2 cellular contexts compared by ENCODE assay signal in the genomic region with DNA sequence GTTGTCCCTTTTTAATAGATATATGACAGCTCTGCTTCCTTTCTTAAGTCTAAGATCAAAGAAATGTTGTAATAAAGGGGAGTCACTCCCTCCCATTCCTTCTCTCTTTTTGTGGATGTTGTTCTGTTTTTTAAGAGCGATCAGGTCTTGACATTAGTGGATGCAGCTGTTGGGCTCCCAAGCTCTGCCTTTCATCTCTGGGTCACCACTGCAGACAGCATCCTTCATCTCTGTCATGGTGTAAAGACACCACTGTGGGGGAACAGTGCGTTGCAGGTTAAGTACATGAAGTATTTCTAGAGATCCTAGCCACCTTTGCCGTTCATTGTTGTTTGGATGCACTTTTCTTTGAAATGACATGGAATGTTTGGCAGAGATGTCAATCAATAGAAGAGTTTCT.
TF ChIP-seq lines count a peak whose summit lies in the region.

No MANE protein-coding gene starts in this region.

TF ChIP-seq in K562, 482 proteins besides CTCF, POLR2A, EP300 and RAD21:
- TF ChIP-seq, protein P1, sequence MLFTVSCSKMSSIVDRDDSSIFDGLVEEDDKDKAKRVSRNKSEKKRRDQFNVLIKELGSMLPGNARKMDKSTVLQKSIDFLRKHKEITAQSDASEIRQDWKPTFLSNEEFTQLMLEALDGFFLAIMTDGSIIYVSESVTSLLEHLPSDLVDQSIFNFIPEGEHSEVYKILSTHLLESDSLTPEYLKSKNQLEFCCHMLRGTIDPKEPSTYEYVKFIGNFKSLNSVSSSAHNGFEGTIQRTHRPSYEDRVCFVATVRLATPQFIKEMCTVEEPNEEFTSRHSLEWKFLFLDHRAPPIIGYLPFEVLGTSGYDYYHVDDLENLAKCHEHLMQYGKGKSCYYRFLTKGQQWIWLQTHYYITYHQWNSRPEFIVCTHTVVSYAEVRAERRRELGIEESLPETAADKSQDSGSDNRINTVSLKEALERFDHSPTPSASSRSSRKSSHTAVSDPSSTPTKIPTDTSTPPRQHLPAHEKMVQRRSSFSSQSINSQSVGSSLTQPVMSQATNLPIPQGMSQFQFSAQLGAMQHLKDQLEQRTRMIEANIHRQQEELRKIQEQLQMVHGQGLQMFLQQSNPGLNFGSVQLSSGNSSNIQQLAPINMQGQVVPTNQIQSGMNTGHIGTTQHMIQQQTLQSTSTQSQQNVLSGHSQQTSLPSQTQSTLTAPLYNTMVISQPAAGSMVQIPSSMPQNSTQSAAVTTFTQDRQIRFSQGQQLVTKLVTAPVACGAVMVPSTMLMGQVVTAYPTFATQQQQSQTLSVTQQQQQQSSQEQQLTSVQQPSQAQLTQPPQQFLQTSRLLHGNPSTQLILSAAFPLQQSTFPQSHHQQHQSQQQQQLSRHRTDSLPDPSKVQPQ (CRISPR knock-in tag; IDR thresholded peaks at IDR 0.05; ENCODE audit: borderline replicate concordance) = no peak
- no peak for TF ChIP-seq DACH1 (IDR thresholded peaks at IDR 0.05; ENCODE audit: partially characterized antibody)
- TF ChIP-seq SMARCA4 (IDR thresholded peaks at IDR 0.05) = no peak
- TF ChIP-seq ZNF133 (CRISPR knock-in tag; IDR thresholded peaks at IDR 0.05) = no peak
- no peak for TF ChIP-seq TARDBP (IDR thresholded peaks at IDR 0.05)
- no peak for TF ChIP-seq ZNF507 (tag; conservative IDR thresholded peaks at IDR 0.05)
- TF ChIP-seq ZBTB8A (IDR thresholded peaks at IDR 0.05; ENCODE audit: partially characterized antibody) = no peak
- no peak for TF ChIP-seq TEAD2 (tag; IDR thresholded peaks at IDR 0.05)
- TF ChIP-seq, protein P2, sequence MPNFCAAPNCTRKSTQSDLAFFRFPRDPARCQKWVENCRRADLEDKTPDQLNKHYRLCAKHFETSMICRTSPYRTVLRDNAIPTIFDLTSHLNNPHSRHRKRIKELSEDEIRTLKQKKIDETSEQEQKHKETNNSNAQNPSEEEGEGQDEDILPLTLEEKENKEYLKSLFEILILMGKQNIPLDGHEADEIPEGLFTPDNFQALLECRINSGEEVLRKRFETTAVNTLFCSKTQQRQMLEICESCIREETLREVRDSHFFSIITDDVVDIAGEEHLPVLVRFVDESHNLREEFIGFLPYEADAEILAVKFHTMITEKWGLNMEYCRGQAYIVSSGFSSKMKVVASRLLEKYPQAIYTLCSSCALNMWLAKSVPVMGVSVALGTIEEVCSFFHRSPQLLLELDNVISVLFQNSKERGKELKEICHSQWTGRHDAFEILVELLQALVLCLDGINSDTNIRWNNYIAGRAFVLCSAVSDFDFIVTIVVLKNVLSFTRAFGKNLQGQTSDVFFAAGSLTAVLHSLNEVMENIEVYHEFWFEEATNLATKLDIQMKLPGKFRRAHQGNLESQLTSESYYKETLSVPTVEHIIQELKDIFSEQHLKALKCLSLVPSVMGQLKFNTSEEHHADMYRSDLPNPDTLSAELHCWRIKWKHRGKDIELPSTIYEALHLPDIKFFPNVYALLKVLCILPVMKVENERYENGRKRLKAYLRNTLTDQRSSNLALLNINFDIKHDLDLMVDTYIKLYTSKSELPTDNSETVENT (CRISPR knock-in tag; IDR thresholded peaks at IDR 0.05) = no peak
- TF ChIP-seq, protein P3, sequence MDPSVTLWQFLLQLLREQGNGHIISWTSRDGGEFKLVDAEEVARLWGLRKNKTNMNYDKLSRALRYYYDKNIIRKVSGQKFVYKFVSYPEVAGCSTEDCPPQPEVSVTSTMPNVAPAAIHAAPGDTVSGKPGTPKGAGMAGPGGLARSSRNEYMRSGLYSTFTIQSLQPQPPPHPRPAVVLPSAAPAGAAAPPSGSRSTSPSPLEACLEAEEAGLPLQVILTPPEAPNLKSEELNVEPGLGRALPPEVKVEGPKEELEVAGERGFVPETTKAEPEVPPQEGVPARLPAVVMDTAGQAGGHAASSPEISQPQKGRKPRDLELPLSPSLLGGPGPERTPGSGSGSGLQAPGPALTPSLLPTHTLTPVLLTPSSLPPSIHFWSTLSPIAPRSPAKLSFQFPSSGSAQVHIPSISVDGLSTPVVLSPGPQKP (CRISPR knock-in tag; IDR thresholded peaks at IDR 0.05) = no peak
- TF ChIP-seq NCOR1 (IDR thresholded peaks at IDR 0.05) = no peak
- TF ChIP-seq YY1 (IDR thresholded peaks at IDR 0.05; ENCODE audit: borderline replicate concordance in 1 of 3, control insufficient read depth in 1 of 3, extremely low read depth in 1 of 3, insufficient read depth in 3 of 3, insufficient read length in 1 of 3, insufficient replicate concordance in 2 of 3, low read depth in 1 of 3, low read length in 2 of 3) = no peak

TF ChIP-seq in neural cell, 6 proteins besides CTCF, POLR2A, EP300 and RAD21:
- TF ChIP-seq TAF1 (IDR thresholded peaks at IDR 0.05; ENCODE audit: low read depth) (no peak), POLR2AphosphoS5 (IDR thresholded peaks at IDR 0.05) (no peak), EZH2 (IDR thresholded peaks at IDR 0.05; ENCODE audit: borderline replicate concordance, insufficient read depth, low read length, poor library complexity, severe bottlenecking) (no peak), SMC3 (conservative IDR thresholded peaks at IDR 0.05; ENCODE audit: poor library complexity) (no peak), MXI1 (conservative IDR thresholded peaks at IDR 0.05; ENCODE audit: poor library complexity, severe bottlenecking) (no peak)
- TF ChIP-seq, protein P4, sequence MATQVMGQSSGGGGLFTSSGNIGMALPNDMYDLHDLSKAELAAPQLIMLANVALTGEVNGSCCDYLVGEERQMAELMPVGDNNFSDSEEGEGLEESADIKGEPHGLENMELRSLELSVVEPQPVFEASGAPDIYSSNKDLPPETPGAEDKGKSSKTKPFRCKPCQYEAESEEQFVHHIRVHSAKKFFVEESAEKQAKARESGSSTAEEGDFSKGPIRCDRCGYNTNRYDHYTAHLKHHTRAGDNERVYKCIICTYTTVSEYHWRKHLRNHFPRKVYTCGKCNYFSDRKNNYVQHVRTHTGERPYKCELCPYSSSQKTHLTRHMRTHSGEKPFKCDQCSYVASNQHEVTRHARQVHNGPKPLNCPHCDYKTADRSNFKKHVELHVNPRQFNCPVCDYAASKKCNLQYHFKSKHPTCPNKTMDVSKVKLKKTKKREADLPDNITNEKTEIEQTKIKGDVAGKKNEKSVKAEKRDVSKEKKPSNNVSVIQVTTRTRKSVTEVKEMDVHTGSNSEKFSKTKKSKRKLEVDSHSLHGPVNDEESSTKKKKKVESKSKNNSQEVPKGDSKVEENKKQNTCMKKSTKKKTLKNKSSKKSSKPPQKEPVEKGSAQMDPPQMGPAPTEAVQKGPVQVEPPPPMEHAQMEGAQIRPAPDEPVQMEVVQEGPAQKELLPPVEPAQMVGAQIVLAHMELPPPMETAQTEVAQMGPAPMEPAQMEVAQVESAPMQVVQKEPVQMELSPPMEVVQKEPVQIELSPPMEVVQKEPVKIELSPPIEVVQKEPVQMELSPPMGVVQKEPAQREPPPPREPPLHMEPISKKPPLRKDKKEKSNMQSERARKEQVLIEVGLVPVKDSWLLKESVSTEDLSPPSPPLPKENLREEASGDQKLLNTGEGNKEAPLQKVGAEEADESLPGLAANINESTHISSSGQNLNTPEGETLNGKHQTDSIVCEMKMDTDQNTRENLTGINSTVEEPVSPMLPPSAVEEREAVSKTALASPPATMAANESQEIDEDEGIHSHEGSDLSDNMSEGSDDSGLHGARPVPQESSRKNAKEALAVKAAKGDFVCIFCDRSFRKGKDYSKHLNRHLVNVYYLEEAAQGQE (IDR thresholded peaks at IDR 0.05; ENCODE audit: borderline replicate concordance) = no peak
